In the genomic region with DNA sequence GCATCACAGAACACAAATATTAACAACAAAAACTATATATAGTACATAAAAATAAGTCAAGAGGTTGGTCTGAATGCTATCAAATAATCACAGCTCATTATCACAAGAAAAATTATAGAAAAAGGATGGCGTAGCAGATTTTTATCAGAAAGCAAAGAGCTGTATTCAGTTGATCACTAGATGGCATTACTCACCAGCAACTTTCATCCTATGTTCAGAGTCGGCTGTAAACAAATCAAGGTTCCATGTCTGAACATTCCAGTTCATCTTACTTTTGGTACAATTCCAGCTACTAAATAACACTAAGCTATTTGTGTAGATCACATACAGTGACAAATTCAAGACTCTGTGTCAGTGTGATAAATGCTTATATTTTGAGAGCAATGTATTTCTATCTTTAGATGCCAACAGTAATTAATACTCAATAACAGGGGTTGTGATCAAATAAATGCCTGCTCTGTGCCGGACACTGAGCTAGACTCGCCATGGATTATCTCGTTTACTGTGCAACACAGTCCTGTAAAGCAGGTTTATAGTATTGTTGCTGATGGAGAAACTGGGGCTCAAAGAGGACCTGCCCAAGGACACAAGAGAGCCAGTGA, we compare ENCODE assay signal across 8 cellular contexts. TPM values are rescaled to one million over a fixed set of nuclear protein-coding genes. Genes with fewer than 3 reads are reported as not detected.
DNase-seq lines count a peak whose midpoint lies in the region; ATAC-seq, FAIRE-seq and TF ChIP-seq lines count a peak whose summit lies in the region.

No MANE protein-coding gene starts in this region.

- intact Hi-C loops in CD4-positive, alpha-beta memory T cell (cut with micrococcal nuclease) = no loop called here
- intact Hi-C loops in pancreas (cut with DNase I) = loop anchor here in 1 of 3 donors (10.0 kb wide), 1 partner anchor 403 kb away; no protein-coding TSS in a partner anchor

- ATAC-seq in pancreas (peak; percentile 80 to 88 (median 86)), HG03196 (IDR thresholded peaks at IDR 0.05; ENCODE audit: unreplicated experiment) (no peak), GM18498 (IDR thresholded peaks at IDR 0.05; ENCODE audit: unreplicated experiment) (no peak)

- H3K4me3 ChIP-seq in CD4-positive, alpha-beta memory T cell (ENCODE audit: low read length in 2 of 2) = no peak overlapping the region
- no peak overlapping the region for H3K4me3 ChIP-seq in pancreas

- no peaks in the 10 kb centered on the region for H3K9me3 ChIP-seq in CD4-positive, alpha-beta memory T cell (ENCODE audit: control insufficient read depth in 1 of 2, low read length in 2 of 2)
- H3K9me3 ChIP-seq in pancreas = no peaks in the 10 kb centered on the region

- peak; percentile 71 for TF ChIP-seq RAD21 in Ishikawa (IDR thresholded peaks at IDR 0.05; ENCODE audit: low read depth)

- TF ChIP-seq EP300 in Ishikawa (IDR thresholded peaks at IDR 0.05; ENCODE audit: borderline replicate concordance) = no peak

- CTCF ChIA-PET in CD4-positive, alpha-beta memory T cell (lab: Charles Lee; ENCODE audit: partially characterized antibody) = interaction anchor here (1.0 to 2.8 kb wide), 7 partner anchors 13 to 458 kb away, joined by 3 to 42 read pairs (median 5); no protein-coding TSS in a partner anchor

- H3K27ac ChIP-seq in CD4-positive, alpha-beta memory T cell (ENCODE audit: low read depth, low read length) = no peak overlapping the region
- H3K27ac ChIP-seq in pancreas = peak overlapping the region in 2 of 4 donors; percentile 13 to 28

- peak overlapping the region in 4 of 7 donors; percentile 0 to 84 (median 48) for H3K27ac Mint-ChIP-seq in CD4-positive, alpha-beta memory T cell

- DNase-seq in CD4-positive, alpha-beta memory T cell = peak in 1 of 5 donors; percentile 18
- peak; percentile 12 for DNase-seq in SK-N-DZ (ENCODE audit: low spot score)
- DNase-seq in fibroblast of the conjunctiva (ENCODE audit: low read depth) = peak; percentile 68
- no peak for DNase-seq in pancreas
- DNase-seq in activated CD4-positive, alpha-beta T cell treated with anti-CD3 and anti-CD28 coated beads, Interleukin-2, amount 50 U/mL, for 4 hours = no peak

- no peaks in the 10 kb centered on the region for H3K4me1 ChIP-seq in CD4-positive, alpha-beta memory T cell (ENCODE audit: insufficient read depth, low read length)
- H3K4me1 ChIP-seq in pancreas = peaks cover 0 to 8% (median 4%) of the 10 kb centered on the region in 3 donors

- H3K27me3 Mint-ChIP-seq in CD4-positive, alpha-beta memory T cell = no peaks in the 10 kb centered on the region

- H3K4me1 Mint-ChIP-seq in CD4-positive, alpha-beta memory T cell = peaks cover 11 to 22% (median 15%) of the 10 kb centered on the region in 4 donors

- H3K36me3 ChIP-seq in CD4-positive, alpha-beta memory T cell (ENCODE audit: insufficient read depth, low read length) = peaks cover 19% of the 10 kb centered on the region
- H3K36me3 ChIP-seq in pancreas = peaks cover 0 to 8% (median 5%) of the 10 kb centered on the region in 3 donors

- H3K9me3 Mint-ChIP-seq in CD4-positive, alpha-beta memory T cell = peaks cover 0 to 2% (median 0%) of the 10 kb centered on the region in 8 donors

- TF ChIP-seq CTCF in pancreas (IDR thresholded peaks at IDR 0.05) = peak in 2 of 4 donors; percentile 8 to 18

- no peak overlapping the region for H3K4me3 Mint-ChIP-seq in CD4-positive, alpha-beta memory T cell

- 35 to 42% methylated on average over 5 of the region's 5 CpGs for WGBS in pancreas, 2 donors

- H3K27me3 ChIP-seq in CD4-positive, alpha-beta memory T cell (ENCODE audit: insufficient read depth, low read length) = no peaks in the 10 kb centered on the region
- H3K27me3 ChIP-seq in pancreas = no peaks in the 10 kb centered on the region

- peaks cover 56 to 66% of the 10 kb centered on the region in 2 donors for H3K36me3 Mint-ChIP-seq in CD4-positive, alpha-beta memory T cell

- peak; percentile 89 for FAIRE-seq in pancreas (lab: Jason Lieb, UNC)

- POLR2A ChIA-PET in CD4-positive, alpha-beta memory T cell (lab: Charles Lee; ENCODE audit: partially characterized antibody) = interaction anchor here (0.5 kb wide), 1 partner anchor 28 kb away, joined by 3 read pairs; no protein-coding TSS in a partner anchor

TF ChIP-seq in Ishikawa, 13 proteins besides CTCF, POLR2A, EP300 and RAD21:
- TF ChIP-seq EGR1 (IDR thresholded peaks at IDR 0.05) (no peak), TCF12 (IDR thresholded peaks at IDR 0.05; ENCODE audit: low read depth) (no peak), ZBTB7A (IDR thresholded peaks at IDR 0.05; ENCODE audit: low read depth) (no peak)
TF ChIP-seq in Ishikawa: peak in this region for 0.

RNA-seq across cellular contexts. Expression of gene NRDE2, which starts 30.1 kb away (rescaled TPM):
- total RNA-seq in CD4-positive, alpha-beta memory T cell = 10 to 100 TPM; 26.3 to 32.6 TPM
- polyA plus RNA-seq in CD4-positive, alpha-beta memory T cell = 10 to 100 TPM in 1 of 2 donors, 1 to 10 TPM in 1; 4.4 to 10.7 TPM
- polyA plus RNA-seq in SK-N-DZ (2014; cell fraction: cytosol; rRNA removed) = 3.9 and 5.4 TPM in 2 replicates
- polyA plus RNA-seq in SK-N-DZ (2014; cell fraction: nucleus; rRNA removed) = 7.1 and 7.6 TPM in 2 replicates
- total RNA-seq in pancreas = 10 to 100 TPM in 1 of 6 donors, 1 to 10 TPM in 5; 7.0 to 12.7 (median 8.6) TPM
- 10 to 100 TPM; 10.4 to 12.5 TPM for polyA plus RNA-seq in pancreas

RNA-seq across cellular contexts. Expression of gene PSMC1, which starts 45.3 kb away (rescaled TPM):
- total RNA-seq in CD4-positive, alpha-beta memory T cell = 10 to 100 TPM; 42.1 to 52.5 TPM
- 100 to 1,000 TPM; 103 to 175 TPM for polyA plus RNA-seq in CD4-positive, alpha-beta memory T cell
- 163 and 174 TPM in 2 replicates for polyA plus RNA-seq in SK-N-DZ (2014; cell fraction: cytosol; rRNA removed)
- polyA plus RNA-seq in SK-N-DZ (2014; cell fraction: nucleus; rRNA removed) = 60.4 and 86.3 TPM in 2 replicates
- 10 to 100 TPM; 24.4 to 42.3 (median 37.2) TPM for total RNA-seq in pancreas
- polyA plus RNA-seq in pancreas = 10 to 100 TPM; 35.1 to 71.4 TPM

Comparison
In these comparisons a context has a peak if more than half of its experiments do, and no peak if none do; other contexts are left out.
1. DNase-seq: peak in SK-N-DZ (single experiment) and fibroblast of the conjunctiva (single experiment); none in pancreas (0 of 6) and activated CD4-positive, alpha-beta T cell treated with anti-CD3 and anti-CD28 coated beads, Interleukin-2, amount 50 U/mL, for 4 hours (0 of 2).
2. ATAC-seq: peak in pancreas (4 of 4); none in HG03196 (single experiment) and GM18498 (single experiment).